In the genomic region with DNA sequence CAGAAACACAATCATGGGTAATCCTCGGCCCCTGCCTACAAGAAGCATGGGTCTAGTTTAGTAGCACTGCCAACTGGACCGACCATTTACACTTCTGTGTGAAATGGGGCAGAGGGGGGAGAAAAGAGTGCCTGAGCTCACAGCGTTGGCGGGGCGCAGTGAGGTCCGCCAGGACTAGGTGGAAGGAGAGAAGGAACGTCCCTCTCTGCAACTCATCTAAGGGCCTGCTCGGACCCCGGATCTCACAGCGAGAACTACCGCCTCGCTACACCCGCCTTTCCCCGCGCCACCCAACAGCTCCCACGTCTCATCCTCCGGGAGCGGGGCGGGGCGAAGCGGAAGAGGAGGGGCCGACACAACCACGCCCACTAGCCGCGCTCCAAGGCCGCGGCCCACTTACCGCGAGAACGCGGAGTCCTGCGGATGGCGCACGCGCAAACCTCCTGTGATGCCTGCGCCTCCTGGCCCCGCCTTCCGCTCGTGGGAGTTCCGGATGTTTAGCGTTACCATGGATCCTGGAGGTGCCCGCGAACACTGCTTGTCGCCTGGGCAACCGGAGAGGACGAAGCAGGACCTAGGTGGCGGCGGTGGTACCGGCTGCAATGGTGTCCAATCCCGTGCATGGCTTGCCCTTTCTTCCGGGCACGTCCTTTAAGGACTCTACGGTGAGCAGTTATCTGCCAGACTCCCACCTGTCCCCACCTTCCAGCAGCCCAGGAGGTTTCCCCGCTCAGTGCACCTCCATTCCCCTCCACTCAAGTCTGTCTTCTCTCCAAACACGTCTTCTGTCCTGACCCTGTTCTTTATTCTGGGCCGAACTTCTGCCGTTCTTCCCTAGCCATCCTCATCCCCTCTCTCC, we compare ENCODE assay signal across 8 cellular contexts. TPM values are rescaled to one million over a fixed set of nuclear protein-coding genes. Genes with fewer than 3 reads are reported as not detected.
DNase-seq lines count a peak whose midpoint lies in the region; ATAC-seq and TF ChIP-seq lines count a peak whose summit lies in the region.

Gene EFHC1, plus strand, starts transcription at position 534 of the 859 bp plus-strand sequence. Its CDS starts 69 bp downstream, at position 603.

- H3K9me3 Mint-ChIP-seq in naive B cell = no peaks in the 10 kb centered on the region
- no peaks in the 10 kb centered on the region for H3K9me3 Mint-ChIP-seq in stimulated activated memory B cell treated with anti-CD40 and anti-IgM and Interleukin-4, amounts not matched to agents 10 μg/mL and 1 μg/mL and 100 μg/mL, for 72 hours

- TF ChIP-seq CTCF in Peyer's patch (IDR thresholded peaks at IDR 0.05) = no peak

- peaks cover 0 to 7% (median 0%) of the 10 kb centered on the region in 4 donors for H3K4me1 ChIP-seq in Peyer's patch

- H3K27me3 ChIP-seq in Peyer's patch = no peaks in the 10 kb centered on the region

- peak; percentile 98 for DNase-seq in DMS79 treated with DMSO at 0.1 percent for 48 hours (lab: John Stamatoyannopoulos, UW)
- DNase-seq in Peyer's patch = peak; percentile 99 to 100 (median 100)
- peak; percentile 96 for DNase-seq in activated T-helper 1 cell treated with Interleukin-2 at 50 U/mL for 16 hours (ENCODE audit: low read depth)
- peak; percentile 98 for DNase-seq in fibroblast of gingiva (ENCODE audit: low read depth)
- DNase-seq in naive B cell = peak; percentile 97

- peak within 1 kb of the TSS; percentile 64 to 86 (median 70) for H3K4me3 ChIP-seq in Peyer's patch

- no peaks in the 10 kb centered on the region for H3K36me3 Mint-ChIP-seq in naive B cell
- peaks cover 2% of the 10 kb centered on the region for H3K36me3 Mint-ChIP-seq in stimulated activated memory B cell treated with anti-CD40 and anti-IgM and Interleukin-4, amounts not matched to agents 10 μg/mL and 1 μg/mL and 100 μg/mL, for 72 hours

- H3K27me3 Mint-ChIP-seq in naive B cell = no peaks in the 10 kb centered on the region
- no peaks in the 10 kb centered on the region for H3K27me3 Mint-ChIP-seq in stimulated activated memory B cell treated with anti-CD40 and anti-IgM and Interleukin-4, amounts not matched to agents 10 μg/mL and 1 μg/mL and 100 μg/mL, for 72 hours

- H3K27ac ChIP-seq in KOPT-K1 (ENCODE audit: low read depth, low read length, poor library complexity, severe bottlenecking) (peak within 1 kb of the TSS; percentile 79), Peyer's patch (peak within 1 kb of the TSS; percentile 82 to 86 (median 84))

- ATAC-seq in GM21786 (IDR thresholded peaks at IDR 0.05; ENCODE audit: unreplicated experiment) (peak; percentile 93), naive B cell (ENCODE audit: low read depth in 2 of 2) (peak; percentile 89 to 94)
- ATAC-seq in stimulated activated memory B cell treated with anti-CD40 and anti-IgM and Interleukin-4, amounts not matched to agents 10 μg/mL and 1 μg/mL and 100 μg/mL, for 72 hours = peak; percentile 97

- H3K4me1 Mint-ChIP-seq in naive B cell = peaks cover 5 to 10% (median 5%) of the 10 kb centered on the region in 3 donors
- peaks cover 6% of the 10 kb centered on the region for H3K4me1 Mint-ChIP-seq in stimulated activated memory B cell treated with anti-CD40 and anti-IgM and Interleukin-4, amounts not matched to agents 10 μg/mL and 1 μg/mL and 100 μg/mL, for 72 hours

- H3K27ac Mint-ChIP-seq in naive B cell = peak within 1 kb of the TSS in 2 of 6 donors; percentile 43 to 90
- no peak within 1 kb of the TSS for H3K27ac Mint-ChIP-seq in stimulated activated memory B cell treated with anti-CD40 and anti-IgM and Interleukin-4, amounts not matched to agents 10 μg/mL and 1 μg/mL and 100 μg/mL, for 72 hours

- H3K9me3 ChIP-seq in KOPT-K1 (ENCODE audit: insufficient read depth, low read length, poor library complexity, severe bottlenecking) = no peaks in the 10 kb centered on the region
- no peaks in the 10 kb centered on the region for H3K9me3 ChIP-seq in Peyer's patch

- no peaks in the 10 kb centered on the region for H3K36me3 ChIP-seq in KOPT-K1 (ENCODE audit: insufficient read depth, low read length)
- H3K36me3 ChIP-seq in Peyer's patch = no peaks in the 10 kb centered on the region

- TF ChIP-seq POLR2A in Peyer's patch (IDR thresholded peaks at IDR 0.05) = peak; percentile 38 to 67

- H3K4me3 Mint-ChIP-seq in naive B cell = no peak within 1 kb of the TSS
- H3K4me3 Mint-ChIP-seq in stimulated activated memory B cell treated with anti-CD40 and anti-IgM and Interleukin-4, amounts not matched to agents 10 μg/mL and 1 μg/mL and 100 μg/mL, for 72 hours = no peak within 1 kb of the TSS

RNA-seq across cellular contexts. Expression of gene EFHC1, which starts in this region (rescaled TPM):
- 10 to 100 TPM; 20.0 to 40.4 (median 22.7) TPM for total RNA-seq in Peyer's patch
- polyA plus RNA-seq in naive B cell (ENCODE audit: low read depth in 6 of 6) = 10 to 100 TPM in 2 of 6 donors, 1 to 10 TPM in 4; 4.1 to 27.2 (median 8.4) TPM

Comparison
In these comparisons a context has a peak if more than half of its experiments do, and no peak if none do; other contexts are left out.
1. Peak in every context shown above with its lines: DNase-seq, ATAC-seq, H3K4me3 ChIP-seq and H3K27ac ChIP-seq.